1 cellular context compared by ENCODE assay signal in the genomic region with DNA sequence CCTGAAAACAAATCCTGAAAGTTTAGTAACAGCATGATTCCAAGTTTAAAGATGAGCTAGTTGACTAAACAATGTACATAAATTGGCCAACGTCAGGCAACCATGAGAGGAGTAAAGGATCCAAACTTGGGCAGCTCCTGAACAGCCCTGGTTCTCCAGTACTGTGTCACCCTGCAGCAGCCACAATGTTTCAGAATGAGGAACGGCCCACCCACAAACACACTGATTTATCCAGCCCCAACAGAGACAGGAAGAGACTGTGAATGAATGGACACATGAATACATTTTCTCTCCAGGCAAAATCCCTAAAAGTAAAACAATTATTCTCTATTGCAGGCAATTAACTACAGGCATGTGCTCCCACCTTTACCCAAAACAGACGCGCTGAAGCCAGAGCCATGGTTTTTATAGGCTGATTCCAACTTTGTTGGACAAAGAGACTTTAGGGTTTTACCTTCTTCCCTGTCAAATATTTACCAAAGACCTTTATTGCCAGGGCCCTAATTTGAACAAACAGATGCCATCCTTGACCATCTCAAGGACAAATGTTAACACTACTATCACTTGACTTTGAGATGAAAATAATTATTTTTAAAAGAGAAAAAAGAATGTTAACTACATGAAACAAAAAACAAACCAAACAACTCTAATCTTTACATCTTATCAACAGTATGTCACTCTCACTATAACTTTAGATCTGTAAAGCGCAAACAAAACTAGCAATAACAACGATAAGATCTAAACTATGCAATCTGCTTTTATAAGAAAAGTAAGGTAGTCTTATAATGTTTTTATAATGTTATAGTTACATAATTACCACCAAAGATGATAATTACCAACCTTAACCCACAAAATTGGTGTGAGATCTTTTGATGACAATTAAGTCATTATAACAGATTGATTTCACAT.
TF ChIP-seq lines count a peak whose summit lies in the region.

No MANE protein-coding gene starts in this region.

TF ChIP-seq in A549, 52 proteins besides CTCF, POLR2A, EP300 and RAD21 (continued from another document):
- TF ChIP-seq, protein P1, sequence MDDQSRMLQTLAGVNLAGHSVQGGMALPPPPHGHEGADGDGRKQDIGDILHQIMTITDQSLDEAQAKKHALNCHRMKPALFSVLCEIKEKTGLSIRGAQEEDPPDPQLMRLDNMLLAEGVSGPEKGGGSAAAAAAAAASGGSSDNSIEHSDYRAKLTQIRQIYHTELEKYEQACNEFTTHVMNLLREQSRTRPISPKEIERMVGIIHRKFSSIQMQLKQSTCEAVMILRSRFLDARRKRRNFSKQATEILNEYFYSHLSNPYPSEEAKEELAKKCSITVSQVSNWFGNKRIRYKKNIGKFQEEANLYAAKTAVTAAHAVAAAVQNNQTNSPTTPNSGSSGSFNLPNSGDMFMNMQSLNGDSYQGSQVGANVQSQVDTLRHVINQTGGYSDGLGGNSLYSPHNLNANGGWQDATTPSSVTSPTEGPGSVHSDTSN (IDR thresholded peaks at IDR 0.05): no peak
- TF ChIP-seq RARB (CRISPR knock-in tag; IDR thresholded peaks at IDR 0.05) (no peak), ZC3H11A (IDR thresholded peaks at IDR 0.05) (no peak), MYC (IDR thresholded peaks at IDR 0.05; ENCODE audit: borderline replicate concordance, low read length) (no peak), ESRRA (IDR thresholded peaks at IDR 0.05; ENCODE audit: borderline replicate concordance, low read length) (no peak), TFCP2L1 (CRISPR knock-in tag; IDR thresholded peaks at IDR 0.05) (no peak)
- TF ChIP-seq, protein P2, sequence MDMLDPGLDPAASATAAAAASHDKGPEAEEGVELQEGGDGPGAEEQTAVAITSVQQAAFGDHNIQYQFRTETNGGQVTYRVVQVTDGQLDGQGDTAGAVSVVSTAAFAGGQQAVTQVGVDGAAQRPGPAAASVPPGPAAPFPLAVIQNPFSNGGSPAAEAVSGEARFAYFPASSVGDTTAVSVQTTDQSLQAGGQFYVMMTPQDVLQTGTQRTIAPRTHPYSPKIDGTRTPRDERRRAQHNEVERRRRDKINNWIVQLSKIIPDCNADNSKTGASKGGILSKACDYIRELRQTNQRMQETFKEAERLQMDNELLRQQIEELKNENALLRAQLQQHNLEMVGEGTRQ (IDR thresholded peaks at IDR 0.05): no peak
